8 cellular contexts compared by ENCODE assay signal in the genomic region with DNA sequence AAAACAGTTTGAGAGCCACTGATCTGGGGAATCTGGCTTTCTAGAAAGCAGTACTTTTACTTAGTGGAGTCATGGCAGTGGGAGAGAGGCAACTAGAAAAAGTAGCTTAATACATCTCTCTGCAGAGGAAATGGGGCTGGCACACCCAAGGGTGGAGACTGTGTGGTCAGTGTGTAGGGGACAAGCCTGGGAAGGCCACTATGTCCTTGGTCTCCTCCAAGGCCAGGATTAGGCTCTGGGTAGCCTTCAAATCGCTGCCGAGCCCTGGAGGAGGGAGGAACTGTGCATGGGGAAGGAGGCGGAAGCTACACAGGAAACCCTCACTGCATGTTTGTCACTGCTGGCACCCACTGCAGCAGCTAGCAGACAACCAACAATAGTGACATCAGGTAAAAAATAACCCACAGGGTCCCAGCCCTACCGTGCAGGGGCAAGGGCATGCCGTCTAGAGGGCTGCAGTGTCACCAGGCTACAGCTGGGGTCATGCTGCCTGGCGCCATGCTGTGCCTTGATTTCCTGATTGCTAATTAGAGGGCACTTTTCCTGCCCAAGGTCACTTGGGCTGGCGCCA. TPM values are rescaled to one million over a fixed set of nuclear protein-coding genes. Genes with fewer than 3 reads are reported as not detected.
DNase-seq lines count a peak whose midpoint lies in the region; ATAC-seq, FAIRE-seq and TF ChIP-seq lines count a peak whose summit lies in the region.

No MANE protein-coding gene starts in this region.

- H3K27ac ChIP-seq in astrocyte (ENCODE audit: low read depth, low read length): peak overlapping the region; percentile 19

- H3K36me3 Mint-ChIP-seq in T-cell (peaks cover 14% of the 10 kb centered on the region), astrocyte (ENCODE audit: low read depth, unreplicated experiment) (peaks cover 14% of the 10 kb centered on the region), osteocyte (ENCODE audit: unreplicated experiment) (peaks cover under 1% of the 10 kb centered on the region)

- H2AFZ ChIP-seq in astrocyte (ENCODE audit: low read depth, low read length): peak overlapping the region; percentile 51

- POLR2A ChIA-PET in T-cell (lab: Charles Lee): interaction anchor here in 1 of 2 donors (0.5 to 1.4 kb wide), 5 partner anchors 27 to 118 kb away, joined by 3 to 13 read pairs (median 9); a partner anchor contains a TSS

- H3K4me2 ChIP-seq in astrocyte (ENCODE audit: low read length): peak overlapping the region; percentile 67

- TF ChIP-seq CTCF in astrocyte (IDR thresholded peaks at IDR 0.05; ENCODE audit: insufficient read depth, low read depth, low read length): no peak
- no peak for TF ChIP-seq CTCF in osteocyte (IDR thresholded peaks at IDR 0.05)
- no peak for TF ChIP-seq CTCF in GM13976 (IDR thresholded peaks at IDR 0.05; ENCODE audit: borderline replicate concordance, control extremely low read depth, extremely low read depth, insufficient read depth, missing control alignments)

- no peaks in the 10 kb centered on the region for H3K36me3 ChIP-seq in astrocyte (ENCODE audit: insufficient read depth, low read length)

- H3K27me3 Mint-ChIP-seq in T-cell: no peaks in the 10 kb centered on the region
- H3K27me3 Mint-ChIP-seq in astrocyte (ENCODE audit: low read depth, unreplicated experiment): peaks cover 8% of the 10 kb centered on the region
- no peaks in the 10 kb centered on the region for H3K27me3 Mint-ChIP-seq in osteocyte (ENCODE audit: unreplicated experiment)

- no peaks in the 10 kb centered on the region for H3K9me3 ChIP-seq in astrocyte (ENCODE audit: insufficient read depth, low read depth, low read length)

- H3K9me3 Mint-ChIP-seq in T-cell: peaks cover 0 to 11% (median 0%) of the 10 kb centered on the region in 3 donors
- H3K9me3 Mint-ChIP-seq in astrocyte (ENCODE audit: unreplicated experiment): peaks cover 5% of the 10 kb centered on the region
- H3K9me3 Mint-ChIP-seq in osteocyte (ENCODE audit: unreplicated experiment): peaks cover 6% of the 10 kb centered on the region

- H3K4me3 Mint-ChIP-seq in T-cell (peak overlapping the region; percentile 73 to 80 (median 79)), astrocyte (ENCODE audit: unreplicated experiment) (no peak overlapping the region), osteocyte (ENCODE audit: unreplicated experiment) (peak overlapping the region; percentile 48)

- peaks cover 12% of the 10 kb centered on the region for H3K4me1 ChIP-seq in astrocyte (ENCODE audit: insufficient read depth, low read length)

- peak overlapping the region; percentile 99 for H3K27ac Mint-ChIP-seq in T-cell
- no peak overlapping the region for H3K27ac Mint-ChIP-seq in astrocyte (ENCODE audit: unreplicated experiment)
- H3K27ac Mint-ChIP-seq in osteocyte (ENCODE audit: unreplicated experiment): peak overlapping the region; percentile 88

- peaks cover 80 to 91% (median 84%) of the 10 kb centered on the region in 3 donors for H3K4me1 Mint-ChIP-seq in T-cell
- H3K4me1 Mint-ChIP-seq in astrocyte (ENCODE audit: low read depth, unreplicated experiment): peaks cover 9% of the 10 kb centered on the region
- peaks cover 21% of the 10 kb centered on the region for H3K4me1 Mint-ChIP-seq in osteocyte (ENCODE audit: unreplicated experiment)

- H3K9ac ChIP-seq in astrocyte (ENCODE audit: low read length): peak overlapping the region; percentile 32

- in situ Hi-C loops in GM13976 (cut with MboI; ENCODE audit: low sequenced_read_pairs, unreplicated experiment): no loop called here

- H3K27me3 ChIP-seq in astrocyte (ENCODE audit: insufficient read depth, low read length): no peaks in the 10 kb centered on the region

- H4K20me1 ChIP-seq in astrocyte (ENCODE audit: insufficient read depth, low read length): no peaks in the 10 kb centered on the region

- H3K79me2 ChIP-seq in astrocyte (ENCODE audit: insufficient read depth, low read length): no peaks in the 10 kb centered on the region

- DNase-seq in T-cell (peak; percentile 59 to 83 (median 70)), astrocyte (ENCODE audit: low read depth) (no peak), osteocyte (ENCODE audit: extremely low spot score, unreplicated experiment) (no peak), SK-N-DZ (ENCODE audit: low spot score) (no peak), NCI-H524 (lab: John Stamatoyannopoulos, UW) (no peak), GM13976 (ENCODE audit: low spot score) (no peak)

- peak; percentile 66 for ATAC-seq in GM18511 (IDR thresholded peaks at IDR 0.05; ENCODE audit: unreplicated experiment)
- ATAC-seq in T-cell (replicated peaks in 1 of 4): peak; percentile 94 to 96 (median 96)
- no peak for ATAC-seq in HG02870 (IDR thresholded peaks at IDR 0.05; ENCODE audit: unreplicated experiment)

- CTCF ChIA-PET in T-cell (lab: Charles Lee): interaction anchor here (1.0 to 2.8 kb wide), 5 partner anchors 27 to 181 kb away, joined by 3 to 13 read pairs (median 4); no protein-coding TSS in a partner anchor

- no peak overlapping the region for H3K4me3 ChIP-seq in astrocyte (ENCODE audit: insufficient read depth, low read depth, low read length)

- FAIRE-seq in astrocyte (lab: Jason Lieb, UNC): no peak

RNA-seq across cellular contexts. Expression of a gene that starts 34.8 kb away (rescaled TPM):
- total RNA-seq in T-cell (100 to 1,000 TPM; 209 to 386 (median 323) TPM), astrocyte (51.7 and 63.7 TPM in 2 replicates), osteocyte (65.0 and 74.7 TPM in 2 replicates)
- 16.2 and 36.0 TPM in 2 replicates for polyA plus RNA-seq in SK-N-DZ (2014; cell fraction: cytosol; rRNA removed)
- 5.2 and 9.8 TPM in 2 replicates for polyA plus RNA-seq in SK-N-DZ (2014; cell fraction: nucleus; rRNA removed)

Comparison
In these comparisons a context has a peak if more than half of its experiments do, and no peak if none do; other contexts are left out.
1. DNase-seq: peak in T-cell (34 of 34); none in astrocyte (single experiment), osteocyte (single experiment), SK-N-DZ (single experiment), NCI-H524 (0 of 2) and GM13976 (single experiment).